ENCODE assay signal across 15 cellular contexts in genomic region chr1:194533641-194534040, GRCh38.
DNase-seq lines count a peak whose midpoint lies in the region; TF ChIP-seq lines count a peak whose summit lies in the region.
"Had no signal": no experiment of that assay in that cellular context is flagged by ENCODE, and none has a peak within 500 bp of the region (broad histone marks: within the 10 kb centered on the region; RNA-seq: fewer than 3 reads in every experiment).

No MANE protein-coding gene starts in this region.

- H3K4me1 ChIP-seq in SJCRH30, result no peaks in the 10 kb centered on the region

- no peaks in the 10 kb centered on the region for H3K36me3 Mint-ChIP-seq in progenitor cell of endocrine pancreas (ENCODE audit: insufficient read depth)
- H3K36me3 Mint-ChIP-seq: CD14-positive monocyte had no signal

- no peak overlapping the region for H3K4me3 Mint-ChIP-seq in progenitor cell of endocrine pancreas (ENCODE audit: low read depth)
- H3K4me3 Mint-ChIP-seq: CD14-positive monocyte had no signal

- H3K27ac Mint-ChIP-seq in progenitor cell of endocrine pancreas, result peak overlapping the region; percentile 12
- H3K27ac Mint-ChIP-seq: CD14-positive monocyte had no signal

- H3K9me3 ChIP-seq in SJCRH30 (replicated peaks), result no peaks in the 10 kb centered on the region
- H3K9me3 ChIP-seq: MG63 had no signal

- H3K9me3 Mint-ChIP-seq in progenitor cell of endocrine pancreas (ENCODE audit: low read depth), result no peaks in the 10 kb centered on the region

- in situ Hi-C loops in Caki2 (cut with HindIII; ENCODE audit: low pct_unique_long_range_greater_than_20kb, low sequenced_read_pairs), result no loop called here

- no peaks in the 10 kb centered on the region for H3K36me3 ChIP-seq in SJCRH30
- H3K36me3 ChIP-seq: MG63 had no signal

- no peak overlapping the region for H3K27ac ChIP-seq in SJCRH30

- TF ChIP-seq CTCF in epithelial cell of esophagus (IDR thresholded peaks at IDR 0.05; ENCODE audit: insufficient read depth, low read depth, low read length, missing control alignments) (no peak), progenitor cell of endocrine pancreas (IDR thresholded peaks at IDR 0.05; ENCODE audit: unreplicated experiment) (no peak)

- no peaks in the 10 kb centered on the region for H3K27me3 ChIP-seq in SJCRH30
- H3K27me3 ChIP-seq: MG63 had no signal

- peaks cover 6% of the 10 kb centered on the region for H3K4me1 Mint-ChIP-seq in progenitor cell of endocrine pancreas (ENCODE audit: low read depth)
- H3K4me1 Mint-ChIP-seq: CD14-positive monocyte had no signal

- no peaks in the 10 kb centered on the region for H3K27me3 Mint-ChIP-seq in progenitor cell of endocrine pancreas

- no peak overlapping the region for H3K4me3 ChIP-seq in epithelial cell of esophagus (ENCODE audit: low read length)
- H3K4me3 ChIP-seq in SJCRH30, result no peak overlapping the region
- H3K4me3 ChIP-seq: MG63 had no signal

- DNase-seq in Caki2 (ENCODE audit: low read depth) (peak; percentile 66), LoVo (ENCODE audit: low spot score) (peak; percentile 12), epithelial cell of esophagus (ENCODE audit: low read depth) (peak; percentile 7), progenitor cell of endocrine pancreas (ENCODE audit: low spot score, unreplicated experiment) (no peak), SJCRH30 (no peak), SHP77 (lab: John Stamatoyannopoulos, UW) (no peak)
- no peak for DNase-seq in NK-92 treated with Interleukin-12 subunit alpha and Interleukin-12 subunit beta, amount 100 ng/mL, for 24 hours (lab: John Stamatoyannopoulos, UW)
- DNase-seq: EL, MG63, NCI-H1048, NCI-H1436, NCI-H1930, NCI-H526, SW 1271 had no signal

Comparison
In these comparisons a context has a peak if more than half of its experiments do, and no peak if none do; other contexts are left out.
1. DNase-seq: peak in Caki2 (single experiment), LoVo (single experiment) and epithelial cell of esophagus (single experiment); none in progenitor cell of endocrine pancreas (single experiment), SJCRH30 (0 of 2), NK-92 treated with Interleukin-12 subunit alpha and Interleukin-12 subunit beta, amount 100 ng/mL, for 24 hours (single experiment) and SHP77 (0 of 2).